17 cellular contexts compared by ENCODE assay signal in genomic region chr5:106521701-106522100, GRCh38.
DNase-seq lines count a peak whose midpoint lies in the region; ATAC-seq and TF ChIP-seq lines count a peak whose summit lies in the region.
"Had no signal": no experiment of that assay in that cellular context is flagged by ENCODE, and none has a peak within 500 bp of the region (broad histone marks: within the 10 kb centered on the region; RNA-seq: fewer than 3 reads in every experiment).

No MANE protein-coding gene starts in this region.

- peak overlapping the region; percentile 63 for H3K27ac Mint-ChIP-seq in chondrocyte (ENCODE audit: unreplicated experiment)
- H3K27ac Mint-ChIP-seq: activated CD4-positive, alpha-beta memory T cell treated with anti-CD3 and anti-CD28 coated beads, Interleukin-2, amount 10 ng/mL, durations not matched to agents 7 days and 5 days; activated naive CD4-positive, alpha-beta T cell treated with anti-CD3 and anti-CD28 coated beads, Interleukin-2, amount 10 ng/mL, durations not matched to agents 7 days and 5 days; CD8-positive, alpha-beta memory T cell; neural progenitor cell; T-helper 1 cell treated with Interleukin-12 subunit alpha and Interleukin-12 subunit beta and Interleukin-4 antibody, amounts not matched to agents 30 μg/mL and 1 μg/mL, for 36 hours had no signal

- no peaks in the 10 kb centered on the region for H3K27me3 ChIP-seq in gastrocnemius medialis
- no peaks in the 10 kb centered on the region for H3K27me3 ChIP-seq in effector memory CD4-positive, alpha-beta T cell (replicated peaks; ENCODE audit: control insufficient read depth, insufficient read depth, low read length, poor library complexity, severe bottlenecking)
- H3K27me3 ChIP-seq: neural progenitor cell had no signal

- no peak overlapping the region for H3K4me3 Mint-ChIP-seq in chondrocyte (ENCODE audit: unreplicated experiment)
- H3K4me3 Mint-ChIP-seq: activated CD4-positive, alpha-beta memory T cell treated with anti-CD3 and anti-CD28 coated beads, Interleukin-2, amount 10 ng/mL, durations not matched to agents 7 days and 5 days; activated naive CD4-positive, alpha-beta T cell treated with anti-CD3 and anti-CD28 coated beads, Interleukin-2, amount 10 ng/mL, durations not matched to agents 7 days and 5 days; CD8-positive, alpha-beta memory T cell; neural progenitor cell; T-helper 1 cell treated with Interleukin-12 subunit alpha and Interleukin-12 subunit beta and Interleukin-4 antibody, amounts not matched to agents 30 μg/mL and 1 μg/mL, for 36 hours had no signal

- H3K9me3 ChIP-seq in gastrocnemius medialis, result no peaks in the 10 kb centered on the region
- no peaks in the 10 kb centered on the region for H3K9me3 ChIP-seq in effector memory CD4-positive, alpha-beta T cell (ENCODE audit: control insufficient read depth, low read length)

- no peaks in the 10 kb centered on the region for H3K4me1 ChIP-seq in gastrocnemius medialis
- H3K4me1 ChIP-seq in effector memory CD4-positive, alpha-beta T cell (ENCODE audit: control insufficient read depth, insufficient read depth, low read length, poor library complexity, severe bottlenecking), result no peaks in the 10 kb centered on the region
- H3K4me1 ChIP-seq: neural progenitor cell had no signal

- H3K27me3 Mint-ChIP-seq in chondrocyte (ENCODE audit: low read depth), result no peaks in the 10 kb centered on the region
- H3K27me3 Mint-ChIP-seq: activated CD4-positive, alpha-beta memory T cell treated with anti-CD3 and anti-CD28 coated beads, Interleukin-2, amount 10 ng/mL, durations not matched to agents 7 days and 5 days; activated naive CD4-positive, alpha-beta T cell treated with anti-CD3 and anti-CD28 coated beads, Interleukin-2, amount 10 ng/mL, durations not matched to agents 7 days and 5 days; CD8-positive, alpha-beta memory T cell had no signal

- no peak for TF ChIP-seq CTCF in AG10803 (conservative IDR thresholded peaks at IDR 0.05; ENCODE audit: low read length)
- TF ChIP-seq CTCF in chondrocyte (IDR thresholded peaks at IDR 0.05), result no peak
- TF ChIP-seq CTCF in gastrocnemius medialis (IDR thresholded peaks at IDR 0.05 in 4 of 5, conservative IDR thresholded peaks at IDR 0.05 in 1 of 5), result no peak

- no peaks in the 10 kb centered on the region for H3K36me3 Mint-ChIP-seq in chondrocyte (ENCODE audit: low read depth)
- H3K36me3 Mint-ChIP-seq: activated naive CD4-positive, alpha-beta T cell treated with anti-CD3 and anti-CD28 coated beads, Interleukin-2, amount 10 ng/mL, durations not matched to agents 7 days and 5 days; CD8-positive, alpha-beta memory T cell; neural progenitor cell had no signal

- H3K27ac ChIP-seq in gastrocnemius medialis, result no peak overlapping the region
- no peak overlapping the region for H3K27ac ChIP-seq in effector memory CD4-positive, alpha-beta T cell (ENCODE audit: insufficient read depth, low read length, poor library complexity, severe bottlenecking)
- H3K27ac ChIP-seq: neural progenitor cell had no signal

- H3K4me3 ChIP-seq in AG10803 (ENCODE audit: low read length) (no peak overlapping the region), gastrocnemius medialis (no peak overlapping the region)
- H3K4me3 ChIP-seq in effector memory CD4-positive, alpha-beta T cell (ENCODE audit: insufficient read depth, low read depth, low read length, poor library complexity, severe bottlenecking), result no peak overlapping the region
- H3K4me3 ChIP-seq: neural progenitor cell had no signal

- intact Hi-C loops in gastrocnemius medialis (cut with DNase I; ENCODE audit: low total_unique reads), result no loop called here

- DNase-seq in AG10803 (ENCODE audit: low read depth) (peak; percentile 34), NCI-H446 (lab: John Stamatoyannopoulos, UW) (peak; percentile 59 to 84), chondrocyte (ENCODE audit: low spot score) (no peak), left kidney (ENCODE audit: low read depth, low spot score) (peak; percentile 2), gastrocnemius medialis (no peak), NCI-H1048 (lab: John Stamatoyannopoulos, UW) (no peak)
- no peak for DNase-seq in effector memory CD4-positive, alpha-beta T cell
- DNase-seq: activated CD4-positive, alpha-beta memory T cell treated with anti-CD3 and anti-CD28 coated beads, Interleukin-2, amount 10 ng/mL, durations not matched to agents 7 days and 5 days; activated naive CD4-positive, alpha-beta T cell treated with anti-CD3 and anti-CD28 coated beads, Interleukin-2, amount 10 ng/mL, durations not matched to agents 7 days and 5 days; CD8-positive, alpha-beta memory T cell; effector CD8-positive, alpha-beta T cell; MV-4-11; stimulated activated CD4-positive, alpha-beta T cell treated with anti-CD3 and anti-CD28 coated beads, Interleukin-2, amount 100 ng/mL, for 24 hours; stimulated activated naive CD8-positive, alpha-beta T cell treated with anti-CD3 and anti-CD28 coated beads, Interleukin-15, Interleukin-2, amounts not matched to agents 100 U/mL and 50 U/mL, for 24 hours had no signal

- TF ChIP-seq POLR2A in gastrocnemius medialis (IDR thresholded peaks at IDR 0.05), result no peak

- peaks cover 21% of the 10 kb centered on the region for H3K4me1 Mint-ChIP-seq in chondrocyte (ENCODE audit: low read depth)
- H3K4me1 Mint-ChIP-seq: activated CD4-positive, alpha-beta memory T cell treated with anti-CD3 and anti-CD28 coated beads, Interleukin-2, amount 10 ng/mL, durations not matched to agents 7 days and 5 days; activated naive CD4-positive, alpha-beta T cell treated with anti-CD3 and anti-CD28 coated beads, Interleukin-2, amount 10 ng/mL, durations not matched to agents 7 days and 5 days; CD8-positive, alpha-beta memory T cell had no signal

- ATAC-seq in gastrocnemius medialis, result no peak
- ATAC-seq in HG03342 (IDR thresholded peaks at IDR 0.05; ENCODE audit: unreplicated experiment), result no peak
- ATAC-seq: stimulated activated naive CD8-positive, alpha-beta T cell treated with anti-CD3 and anti-CD28 coated beads, Interleukin-15, Interleukin-2, amounts not matched to agents 100 U/mL and 50 U/mL, for 24 hours had no signal

- H3K9me3 Mint-ChIP-seq in chondrocyte (ENCODE audit: low read depth), result no peaks in the 10 kb centered on the region
- H3K9me3 Mint-ChIP-seq: neural progenitor cell had no signal

- no peaks in the 10 kb centered on the region for H3K36me3 ChIP-seq in gastrocnemius medialis
- H3K36me3 ChIP-seq in effector memory CD4-positive, alpha-beta T cell (ENCODE audit: control insufficient read depth, insufficient read depth, low read length), result no peaks in the 10 kb centered on the region
- H3K36me3 ChIP-seq: neural progenitor cell had no signal

- in situ Hi-C loops in gastrocnemius medialis (cut with MboI; ENCODE audit: low sequenced_read_pairs in 4 of 4), result no loop called here

Comparison
In these comparisons a context has a peak if more than half of its experiments do, and no peak if none do; other contexts are left out.
1. DNase-seq: peak in AG10803 (single experiment), NCI-H446 (2 of 2) and left kidney (single experiment); none in chondrocyte (single experiment), gastrocnemius medialis (0 of 2), NCI-H1048 (single experiment) and effector memory CD4-positive, alpha-beta T cell (0 of 3).